ENCODE assay signal across 35 cellular contexts in the genomic region with DNA sequence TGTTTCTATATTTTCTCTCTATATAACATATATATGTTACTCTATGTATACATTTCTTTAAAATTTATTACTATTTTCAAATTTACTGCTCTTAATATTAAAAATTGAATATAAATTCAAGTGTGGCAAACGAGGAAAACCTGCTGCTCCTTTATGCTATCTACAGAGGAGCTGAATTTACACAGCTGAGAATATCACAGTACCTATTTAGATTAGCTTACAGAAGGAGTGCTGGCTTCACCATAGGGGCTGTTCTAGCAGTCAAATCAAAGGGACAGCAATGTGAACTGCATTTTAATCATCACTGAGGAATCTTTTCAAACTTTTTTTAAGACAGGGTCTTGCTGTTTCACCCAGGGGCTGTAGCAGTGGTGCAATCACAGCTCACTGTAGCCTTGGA.
"Had no signal": no experiment of that assay in that cellular context is flagged by ENCODE, and none has a peak within 500 bp of the region (broad histone marks: within the 10 kb centered on the region; RNA-seq: fewer than 3 reads in every experiment).

No MANE protein-coding gene starts in this region.

- H3K9me3 Mint-ChIP-seq: activated B cell treated with CpG ODN at 0.5 μM for 24 hours; activated CD4-positive, alpha-beta memory T cell treated with anti-CD3 and anti-CD28 coated beads, Interleukin-2, amount 10 ng/mL, durations not matched to agents 7 days and 5 days; activated CD4-positive, alpha-beta T cell treated with anti-CD3 and anti-CD28 coated beads, Interleukin-2, amount 10 ng/mL, durations not matched to agents 24 days and 14 days; activated naive CD4-positive, alpha-beta T cell treated with anti-CD3 and anti-CD28 coated beads, Interleukin-2, amount 10 ng/mL, durations not matched to agents 7 days and 5 days; activated naive CD4-positive, alpha-beta T cell treated with anti-CD3 and anti-CD28 coated beads, Interleukin-2, amount 50 U/mL, for 24 hours; activated naive CD8-positive, alpha-beta T cell treated with anti-CD3 and anti-CD28 coated beads, Interleukin-2, amount 10 ng/mL, durations not matched to agents 7 days and 5 days; activated naive CD8-positive, alpha-beta T cell treated with anti-CD3 and anti-CD28 coated beads, Interleukin-2, amount 50 U/mL, for 24 hours; activated T-cell treated with anti-CD3 and anti-CD28 coated beads, Interleukin-2, amount 50 U/mL, for 24 hours; activated T-helper 2 cell treated with anti-CD3 and anti-CD28 coated beads, Interferon-gamma antibody, Interleukin-2, Interleukin-4, amounts not matched to agents 10 μg/mL and 5 μg/mL and 100 μg/mL, durations not matched to agents 14 hours and 24 hours and 36 hours; brain; central memory CD8-positive, alpha-beta T cell; T-helper 1 cell treated with Interleukin-12 subunit alpha and Interleukin-12 subunit beta and Interleukin-4 antibody, amounts not matched to agents 30 μg/mL and 1 μg/mL, for 36 hours; T-helper 2 cell treated with Interferon-gamma antibody and Interleukin-4, amounts not matched to agents 5 μg/mL and 100 μg/mL, for 36 hours had no signal

- ATAC-seq: activated CD8-positive, alpha-beta memory T cell treated with anti-CD3 and anti-CD28 coated beads, Interleukin-2, amount 10 ng/mL, durations not matched to agents 7 days and 5 days; activated CD8-positive, alpha-beta T cell treated with anti-CD3 and anti-CD28 coated beads, Interleukin-2, amount 10 ng/mL, durations not matched to agents 7 days and 5 days; activated naive CD8-positive, alpha-beta T cell treated with anti-CD3 and anti-CD28 coated beads, Interleukin-2, amount 50 U/mL, for 24 hours had no signal

- H3K27ac Mint-ChIP-seq: activated B cell treated with CpG ODN at 0.5 μM for 24 hours; activated CD4-positive, alpha-beta memory T cell treated with anti-CD3 and anti-CD28 coated beads, Interleukin-2, amount 10 ng/mL, durations not matched to agents 7 days and 5 days; activated CD4-positive, alpha-beta T cell treated with anti-CD3 and anti-CD28 coated beads, Interleukin-2, amount 10 ng/mL, durations not matched to agents 24 days and 14 days; activated CD8-positive, alpha-beta memory T cell treated with anti-CD3 and anti-CD28 coated beads, Interleukin-2, amount 10 ng/mL, durations not matched to agents 7 days and 5 days; activated CD8-positive, alpha-beta T cell treated with anti-CD3 and anti-CD28 coated beads, Interleukin-2, amount 10 ng/mL, durations not matched to agents 7 days and 5 days; activated naive CD4-positive, alpha-beta T cell treated with anti-CD3 and anti-CD28 coated beads, Interleukin-2, amount 10 ng/mL, durations not matched to agents 7 days and 5 days; activated naive CD4-positive, alpha-beta T cell treated with anti-CD3 and anti-CD28 coated beads, Interleukin-2, amount 50 U/mL, for 24 hours; activated naive CD8-positive, alpha-beta T cell; activated naive CD8-positive, alpha-beta T cell treated with anti-CD3 and anti-CD28 coated beads, Interleukin-2, amount 10 ng/mL, durations not matched to agents 7 days and 5 days; activated naive CD8-positive, alpha-beta T cell treated with anti-CD3 and anti-CD28 coated beads, Interleukin-2, amount 50 U/mL, for 24 hours; activated T-cell treated with anti-CD3 and anti-CD28 coated beads, Interleukin-2, amount 50 U/mL, for 24 hours; activated T-helper 2 cell treated with anti-CD3 and anti-CD28 coated beads, Interferon-gamma antibody, Interleukin-2, Interleukin-4, amounts not matched to agents 10 μg/mL and 5 μg/mL and 100 μg/mL, durations not matched to agents 14 hours and 24 hours and 36 hours; brain; T-helper 1 cell treated with Interleukin-12 subunit alpha and Interleukin-12 subunit beta and Interleukin-4 antibody, amounts not matched to agents 30 μg/mL and 1 μg/mL, for 36 hours; T-helper 2 cell treated with Interferon-gamma antibody and Interleukin-4, amounts not matched to agents 5 μg/mL and 100 μg/mL, for 36 hours had no signal

- H3K27ac ChIP-seq: ascending aorta, cardiac muscle cell, VCaP had no signal

- H3K36me3 Mint-ChIP-seq: activated naive CD4-positive, alpha-beta T cell treated with anti-CD3 and anti-CD28 coated beads, Interleukin-2, amount 10 ng/mL, durations not matched to agents 7 days and 5 days had no signal

- H3K27me3 Mint-ChIP-seq: activated B cell treated with CpG ODN at 0.5 μM for 24 hours; activated CD4-positive, alpha-beta memory T cell treated with anti-CD3 and anti-CD28 coated beads, Interleukin-2, amount 10 ng/mL, durations not matched to agents 7 days and 5 days; activated CD4-positive, alpha-beta T cell treated with anti-CD3 and anti-CD28 coated beads, Interleukin-2, amount 10 ng/mL, durations not matched to agents 24 days and 14 days; activated CD8-positive, alpha-beta memory T cell treated with anti-CD3 and anti-CD28 coated beads, Interleukin-2, amount 10 ng/mL, durations not matched to agents 7 days and 5 days; activated naive CD4-positive, alpha-beta T cell treated with anti-CD3 and anti-CD28 coated beads, Interleukin-2, amount 10 ng/mL, durations not matched to agents 7 days and 5 days; activated naive CD4-positive, alpha-beta T cell treated with anti-CD3 and anti-CD28 coated beads, Interleukin-2, amount 50 U/mL, for 24 hours; activated naive CD8-positive, alpha-beta T cell; activated naive CD8-positive, alpha-beta T cell treated with anti-CD3 and anti-CD28 coated beads, Interleukin-2, amount 10 ng/mL, durations not matched to agents 7 days and 5 days; activated naive CD8-positive, alpha-beta T cell treated with anti-CD3 and anti-CD28 coated beads, Interleukin-2, amount 50 U/mL, for 24 hours; activated T-cell treated with anti-CD3 and anti-CD28 coated beads, Interleukin-2, amount 50 U/mL, for 24 hours; brain; central memory CD8-positive, alpha-beta T cell had no signal

- H3K4me1 Mint-ChIP-seq: activated B cell treated with CpG ODN at 0.5 μM for 24 hours; activated CD4-positive, alpha-beta memory T cell treated with anti-CD3 and anti-CD28 coated beads, Interleukin-2, amount 10 ng/mL, durations not matched to agents 7 days and 5 days; activated CD4-positive, alpha-beta T cell treated with anti-CD3 and anti-CD28 coated beads, Interleukin-2, amount 10 ng/mL, durations not matched to agents 24 days and 14 days; activated CD8-positive, alpha-beta memory T cell treated with anti-CD3 and anti-CD28 coated beads, Interleukin-2, amount 10 ng/mL, durations not matched to agents 7 days and 5 days; activated naive CD4-positive, alpha-beta T cell treated with anti-CD3 and anti-CD28 coated beads, Interleukin-2, amount 10 ng/mL, durations not matched to agents 7 days and 5 days; activated naive CD4-positive, alpha-beta T cell treated with anti-CD3 and anti-CD28 coated beads, Interleukin-2, amount 50 U/mL, for 24 hours; activated naive CD8-positive, alpha-beta T cell treated with anti-CD3 and anti-CD28 coated beads, Interleukin-2, amount 10 ng/mL, durations not matched to agents 7 days and 5 days; activated naive CD8-positive, alpha-beta T cell treated with anti-CD3 and anti-CD28 coated beads, Interleukin-2, amount 50 U/mL, for 24 hours; central memory CD8-positive, alpha-beta T cell had no signal

- H3K27me3 ChIP-seq: ascending aorta, cardiac muscle cell had no signal

- H3K4me3 ChIP-seq: ascending aorta, cardiac muscle cell had no signal

- H3K36me3 ChIP-seq: ascending aorta, cardiac muscle cell had no signal

- H3K4me1 ChIP-seq: ascending aorta had no signal

- DNase-seq: activated B cell treated with CpG ODN at 0.5 μM for 24 hours; activated CD4-positive, alpha-beta memory T cell treated with anti-CD3 and anti-CD28 coated beads, Interleukin-2, amount 10 ng/mL, durations not matched to agents 7 days and 5 days; activated CD4-positive, alpha-beta T cell treated with anti-CD3 and anti-CD28 coated beads for 4 hours; activated CD4-positive, alpha-beta T cell treated with anti-CD3 and anti-CD28 coated beads, Interleukin-2, amount 10 ng/mL, durations not matched to agents 24 days and 14 days; activated CD4-positive, alpha-beta T cell treated with anti-CD3 and anti-CD28 coated beads, Interleukin-2, amount 50 U/mL, for 1 hour; activated CD4-positive, alpha-beta T cell treated with anti-CD3 and anti-CD28 coated beads, Interleukin-2, amount 50 U/mL, for 4 hours; activated CD4-positive, CD25-positive, alpha-beta regulatory T cell treated with anti-CD3 and anti-CD28 coated beads, Interleukin-2, amount 50 U/mL, for 72 hours; activated CD8-positive, alpha-beta memory T cell treated with anti-CD3 and anti-CD28 coated beads for 24 hours; activated CD8-positive, alpha-beta memory T cell treated with anti-CD3 and anti-CD28 coated beads, Interleukin-2, amount 10 ng/mL, durations not matched to agents 7 days and 5 days; activated CD8-positive, alpha-beta memory T cell treated with anti-CD3 and anti-CD28 coated beads, Interleukin-2, amount 50 U/mL, for 48 hours; activated CD8-positive, alpha-beta T cell treated with anti-CD3 and anti-CD28 coated beads, Interleukin-2, amount 10 ng/mL, durations not matched to agents 7 days and 5 days; activated effector memory CD4-positive, alpha-beta T cell treated with Interleukin-2 at 50 U/mL for 16 hours; activated gamma-delta T cell; activated naive CD4-positive, alpha-beta T cell treated with anti-CD3 and anti-CD28 coated beads, Interleukin-2, amount 10 ng/mL, durations not matched to agents 7 days and 5 days; activated naive CD4-positive, alpha-beta T cell treated with Interleukin-2 at 50 U/mL for 16 hours; activated naive CD8-positive, alpha-beta T cell treated with anti-CD3 and anti-CD28 coated beads, Interleukin-2, amount 10 ng/mL, durations not matched to agents 7 days and 5 days; activated naive CD8-positive, alpha-beta T cell treated with anti-CD3 and anti-CD28 coated beads, Interleukin-2, amount 50 U/mL, for 24 hours; activated T-cell treated with anti-CD3 and anti-CD28 coated beads, Interleukin-2, amount 50 U/mL, for 24 hours; activated T-cell treated with anti-CD3 and anti-CD28 coated beads, Interleukin-2, amount 50 U/mL, for 48 hours; amygdala; anterior cingulate cortex; caudate nucleus; cerebellar nuclear complex; T-helper 2 cell; T-helper 9 cell had no signal

- H3K9me3 ChIP-seq: ascending aorta had no signal

- H3K4me3 Mint-ChIP-seq: activated B cell treated with CpG ODN at 0.5 μM for 24 hours; activated CD4-positive, alpha-beta memory T cell treated with anti-CD3 and anti-CD28 coated beads, Interleukin-2, amount 10 ng/mL, durations not matched to agents 7 days and 5 days; activated CD4-positive, alpha-beta T cell treated with anti-CD3 and anti-CD28 coated beads, Interleukin-2, amount 10 ng/mL, durations not matched to agents 24 days and 14 days; activated CD8-positive, alpha-beta memory T cell treated with anti-CD3 and anti-CD28 coated beads, Interleukin-2, amount 10 ng/mL, durations not matched to agents 7 days and 5 days; activated CD8-positive, alpha-beta T cell treated with anti-CD3 and anti-CD28 coated beads, Interleukin-2, amount 10 ng/mL, durations not matched to agents 7 days and 5 days; activated naive CD4-positive, alpha-beta T cell treated with anti-CD3 and anti-CD28 coated beads, Interleukin-2, amount 10 ng/mL, durations not matched to agents 7 days and 5 days; activated naive CD4-positive, alpha-beta T cell treated with anti-CD3 and anti-CD28 coated beads, Interleukin-2, amount 50 U/mL, for 24 hours; activated naive CD8-positive, alpha-beta T cell; activated naive CD8-positive, alpha-beta T cell treated with anti-CD3 and anti-CD28 coated beads, Interleukin-2, amount 10 ng/mL, durations not matched to agents 7 days and 5 days; activated naive CD8-positive, alpha-beta T cell treated with anti-CD3 and anti-CD28 coated beads, Interleukin-2, amount 50 U/mL, for 24 hours; activated T-cell treated with anti-CD3 and anti-CD28 coated beads, Interleukin-2, amount 50 U/mL, for 24 hours; brain; central memory CD8-positive, alpha-beta T cell; T-helper 1 cell treated with Interleukin-12 subunit alpha and Interleukin-12 subunit beta and Interleukin-4 antibody, amounts not matched to agents 30 μg/mL and 1 μg/mL, for 36 hours; T-helper 2 cell treated with Interferon-gamma antibody and Interleukin-4, amounts not matched to agents 5 μg/mL and 100 μg/mL, for 36 hours had no signal
